1 cellular context compared by ENCODE assay signal in the genomic region with DNA sequence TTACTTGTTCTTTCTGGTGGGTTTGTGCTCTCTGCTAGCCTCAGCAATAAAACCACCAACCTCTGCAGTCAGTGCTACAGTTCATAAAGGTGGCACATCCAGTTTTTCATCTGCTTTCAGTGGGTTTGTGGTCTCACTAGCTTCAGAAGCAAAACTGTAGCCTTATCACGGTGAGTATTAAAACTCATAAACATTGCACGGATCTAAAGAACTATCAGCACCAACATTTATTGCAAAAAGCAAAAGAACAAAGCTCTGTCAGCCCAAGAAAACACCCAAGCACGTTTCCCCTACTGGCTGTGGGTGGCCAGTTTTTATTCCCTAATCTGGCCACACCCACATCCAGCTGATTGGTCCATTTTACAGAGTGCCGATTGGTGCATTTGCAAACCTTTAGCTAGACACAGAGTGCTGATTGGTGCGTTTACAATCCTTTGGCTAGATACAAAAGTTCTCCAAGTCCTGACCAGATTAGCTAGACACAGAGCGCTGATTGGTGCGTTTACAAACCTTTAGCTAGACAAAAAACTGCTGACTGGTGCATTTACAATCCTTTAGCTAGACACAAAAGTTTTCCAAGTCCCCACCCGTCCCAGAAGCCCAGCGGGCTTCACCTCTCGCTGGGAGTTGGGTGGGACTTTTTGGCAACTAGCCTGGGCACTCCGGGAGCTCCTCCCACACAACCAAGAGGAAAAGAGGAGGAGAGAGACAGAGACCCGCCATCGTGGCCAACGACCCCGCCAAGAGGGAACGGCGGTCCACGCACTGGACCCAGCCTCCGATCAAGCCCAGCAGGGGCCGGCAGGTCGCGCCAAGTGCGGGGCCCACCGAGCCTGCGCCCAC.
A peak's percentile ranks its signal among the peaks of the same experiment; 100 is the strongest.
TF ChIP-seq lines count a peak whose summit lies in the region.

No MANE protein-coding gene starts in this region.

TF ChIP-seq in HepG2, 621 proteins besides CTCF, POLR2A, EP300 and RAD21 (continued from another document):
- TF ChIP-seq, protein P1, sequence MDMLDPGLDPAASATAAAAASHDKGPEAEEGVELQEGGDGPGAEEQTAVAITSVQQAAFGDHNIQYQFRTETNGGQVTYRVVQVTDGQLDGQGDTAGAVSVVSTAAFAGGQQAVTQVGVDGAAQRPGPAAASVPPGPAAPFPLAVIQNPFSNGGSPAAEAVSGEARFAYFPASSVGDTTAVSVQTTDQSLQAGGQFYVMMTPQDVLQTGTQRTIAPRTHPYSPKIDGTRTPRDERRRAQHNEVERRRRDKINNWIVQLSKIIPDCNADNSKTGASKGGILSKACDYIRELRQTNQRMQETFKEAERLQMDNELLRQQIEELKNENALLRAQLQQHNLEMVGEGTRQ (IDR thresholded peaks at IDR 0.05; ENCODE audit: low read depth, low read length) = no peak
- TF ChIP-seq, protein P1 (CRISPR knock-in tag; IDR thresholded peaks at IDR 0.05; ENCODE audit: borderline replicate concordance) = 0 out of 2 replicates have a peak, but pooled peaks have one; percentile 25
- TF ChIP-seq MTF2 (CRISPR knock-in tag; IDR thresholded peaks at IDR 0.05; ENCODE audit: borderline replicate concordance) (peak; percentile 87; the same call in 1 of the 2 replicates), SKI (IDR thresholded peaks at IDR 0.05; ENCODE audit: partially characterized antibody) (no peak), ZNF746 (CRISPR knock-in tag; IDR thresholded peaks at IDR 0.05) (no peak), ZNF44 (CRISPR knock-in tag; IDR thresholded peaks at IDR 0.05) (peak; percentile 75; the same call in 1 of the 2 replicates), ZSCAN21 (CRISPR knock-in tag; IDR thresholded peaks at IDR 0.05; ENCODE audit: borderline replicate concordance) (peak; percentile 4; the same call in 1 of the 2 replicates), GTF2F1 (IDR thresholded peaks at IDR 0.05; ENCODE audit: low read length) (no peak)
- TF ChIP-seq, protein P2, sequence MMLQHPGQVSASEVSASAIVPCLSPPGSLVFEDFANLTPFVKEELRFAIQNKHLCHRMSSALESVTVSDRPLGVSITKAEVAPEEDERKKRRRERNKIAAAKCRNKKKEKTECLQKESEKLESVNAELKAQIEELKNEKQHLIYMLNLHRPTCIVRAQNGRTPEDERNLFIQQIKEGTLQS (CRISPR knock-in tag; IDR thresholded peaks at IDR 0.05) = no peak
- TF ChIP-seq, protein P3, sequence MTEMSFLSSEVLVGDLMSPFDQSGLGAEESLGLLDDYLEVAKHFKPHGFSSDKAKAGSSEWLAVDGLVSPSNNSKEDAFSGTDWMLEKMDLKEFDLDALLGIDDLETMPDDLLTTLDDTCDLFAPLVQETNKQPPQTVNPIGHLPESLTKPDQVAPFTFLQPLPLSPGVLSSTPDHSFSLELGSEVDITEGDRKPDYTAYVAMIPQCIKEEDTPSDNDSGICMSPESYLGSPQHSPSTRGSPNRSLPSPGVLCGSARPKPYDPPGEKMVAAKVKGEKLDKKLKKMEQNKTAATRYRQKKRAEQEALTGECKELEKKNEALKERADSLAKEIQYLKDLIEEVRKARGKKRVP (CRISPR knock-in tag; IDR thresholded peaks at IDR 0.05) = no peak
TF ChIP-seq in HepG2: peak in this region for 51.
